In the genomic region with DNA sequence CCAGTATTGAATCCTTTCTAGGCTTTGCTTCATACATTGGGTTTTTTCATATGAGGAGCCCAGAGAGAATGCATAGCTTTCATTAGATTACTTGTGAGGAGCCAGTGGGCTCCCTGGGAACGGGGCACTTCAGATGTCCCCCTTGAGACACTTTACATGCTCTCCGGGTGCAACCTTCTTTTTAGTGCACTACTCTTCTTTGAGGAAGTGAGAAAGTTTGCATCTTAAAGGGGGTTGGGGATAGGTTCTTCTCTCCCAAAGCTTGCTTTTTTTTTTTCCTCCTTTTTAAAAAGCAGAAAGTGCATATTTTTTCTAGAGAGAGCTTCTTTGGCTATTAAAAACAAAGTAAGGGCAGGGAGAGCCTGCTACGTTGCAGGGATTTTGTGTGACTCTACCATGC, we compare ENCODE assay signal across 11 cellular contexts. TPM values are rescaled to one million over a fixed set of nuclear protein-coding genes. Genes with fewer than 3 reads are reported as not detected.
DNase-seq lines count a peak whose midpoint lies in the region; ATAC-seq and TF ChIP-seq lines count a peak whose summit lies in the region.
"Had no signal": no experiment of that assay in that cellular context is flagged by ENCODE, and none has a peak within 500 bp of the region (broad histone marks: within the 10 kb centered on the region; RNA-seq: fewer than 3 reads in every experiment).

No MANE protein-coding gene starts in this region.

- ATAC-seq in heart left ventricle (no peak), right cardiac atrium (no peak), HG02623 (IDR thresholded peaks at IDR 0.05; ENCODE audit: unreplicated experiment) (peak; percentile 32), WTC11 (no peak), T-cell (replicated peaks in 1 of 4) (no peak)
- ATAC-seq: HCT116 had no signal

- no peaks in the 10 kb centered on the region for H3K36me3 ChIP-seq in heart left ventricle
- H3K36me3 ChIP-seq in Loucy (ENCODE audit: insufficient read depth, low read length) = no peaks in the 10 kb centered on the region
- H3K36me3 ChIP-seq in subcutaneous abdominal adipose tissue (ENCODE audit: control insufficient read depth in 5 of 5, insufficient read depth in 5 of 5, low read length in 5 of 5) = peaks cover 0 to 5% (median 3%) of the 10 kb centered on the region in 5 donors

- H3K27ac Mint-ChIP-seq in WTC11 (no peak overlapping the region), T-cell (peak overlapping the region in 1 of 2 donors; percentile 12)

- WGBS in heart left ventricle, 4 donors = 36 to 49% (median 42%) methylated on average over 3 of the region's 3 CpGs
- 53% methylated on average over 3 of the region's 3 CpGs for WGBS in right cardiac atrium

- H3K4me1 ChIP-seq in heart left ventricle = peaks cover 0 to 82% (median 50%) of the 10 kb centered on the region in 12 donors
- peaks cover 10% of the 10 kb centered on the region for H3K4me1 ChIP-seq in right cardiac atrium (ENCODE audit: control insufficient read depth, insufficient read depth, low read length)
- H3K4me1 ChIP-seq in Loucy (ENCODE audit: insufficient read depth, low read length, poor library complexity, severe bottlenecking) = peaks cover 64% of the 10 kb centered on the region
- H3K4me1 ChIP-seq in subcutaneous abdominal adipose tissue (ENCODE audit: control insufficient read depth in 5 of 5, insufficient read depth in 5 of 5, low read length in 5 of 5) = peaks cover 2 to 77% (median 72%) of the 10 kb centered on the region in 5 donors

- no peak overlapping the region for H2AFZ ChIP-seq in Loucy (ENCODE audit: low read length)

- no peaks in the 10 kb centered on the region for H3K27me3 ChIP-seq in heart left ventricle
- no peaks in the 10 kb centered on the region for H3K27me3 ChIP-seq in right cardiac atrium (ENCODE audit: control insufficient read depth, insufficient read depth)
- H3K27me3 ChIP-seq in Loucy (ENCODE audit: insufficient read depth, low read length, poor library complexity, severe bottlenecking) = no peaks in the 10 kb centered on the region
- H3K27me3 ChIP-seq in subcutaneous abdominal adipose tissue (ENCODE audit: control insufficient read depth in 5 of 5, insufficient read depth in 4 of 5, low read length in 5 of 5) = no peaks in the 10 kb centered on the region

- H3K4me1 Mint-ChIP-seq in WTC11 (peaks cover 29% of the 10 kb centered on the region), T-cell (peaks cover 57 to 83% (median 57%) of the 10 kb centered on the region in 3 donors)

- peak overlapping the region; percentile 98 for H3K4me2 ChIP-seq in Loucy (ENCODE audit: low read depth, low read length, poor library complexity, severe bottlenecking)

- H4K20me1 ChIP-seq in Loucy (ENCODE audit: insufficient read depth, low read length, poor library complexity, severe bottlenecking) = peaks cover 45% of the 10 kb centered on the region

- H3K9ac ChIP-seq in Loucy (ENCODE audit: low read depth, low read length, poor library complexity, severe bottlenecking) (peak overlapping the region; percentile 30), subcutaneous abdominal adipose tissue (ENCODE audit: low read length in 5 of 5) (peak overlapping the region in 2 of 5 donors; percentile 43 to 57)

- intact Hi-C loops in heart left ventricle (cut with DNase I) = loop anchor here in 3 of 10 donors (5.0 to 10.0 kb wide), 4 partner anchors 62 to 272 kb away; partner anchors contain the start of genes CYP2U1 (in 1 of the 3), PAPSS1 (in 1 of the 3) and SGMS2 (in 1 of the 3)
- intact Hi-C loops in right cardiac atrium (cut with DNase I) = no loop called here

- H3K79me2 ChIP-seq in Loucy (ENCODE audit: insufficient read depth, low read length) = peaks cover 97% of the 10 kb centered on the region

- H3K4me3 Mint-ChIP-seq in WTC11 (no peak overlapping the region), T-cell (no peak overlapping the region)

- H3F3A ChIP-seq in Loucy (ENCODE audit: low read depth) = no peaks in the 10 kb centered on the region

- TF ChIP-seq CTCF in heart left ventricle (IDR thresholded peaks at IDR 0.05) (no peak), Loucy (conservative IDR thresholded peaks at IDR 0.05; ENCODE audit: low read length) (no peak), WTC11 (IDR thresholded peaks at IDR 0.05) (no peak)

- CTCF ChIA-PET in WTC11 (lab: Charles Lee) (no interaction called here), T-cell (lab: Charles Lee) (interaction anchor here (0.6 to 1.3 kb wide), 5 partner anchors 22 to 1583 kb away, joined by 3 to 4 read pairs (median 3); no protein-coding TSS in a partner anchor)

- H3K27ac ChIP-seq in heart left ventricle = peak overlapping the region in 10 of 12 donors; percentile 9 to 97 (median 90)
- H3K27ac ChIP-seq in right cardiac atrium (ENCODE audit: low read length) = no peak overlapping the region
- H3K27ac ChIP-seq in subcutaneous abdominal adipose tissue (ENCODE audit: low read depth, low read length) = peak overlapping the region; percentile 75

- H3K9me3 ChIP-seq in heart left ventricle = no peaks in the 10 kb centered on the region
- no peaks in the 10 kb centered on the region for H3K9me3 ChIP-seq in right cardiac atrium (ENCODE audit: control insufficient read depth, low read length)
- H3K9me3 ChIP-seq in Loucy (ENCODE audit: insufficient read depth, low read depth, low read length) = no peaks in the 10 kb centered on the region
- H3K9me3 ChIP-seq in subcutaneous abdominal adipose tissue (ENCODE audit: control insufficient read depth in 5 of 5, low read length in 5 of 5) = no peaks in the 10 kb centered on the region

- peaks cover 3% of the 10 kb centered on the region; the same call in 1 of the 2 replicates for H3K27me3 Mint-ChIP-seq in WTC11 (ENCODE audit: low read depth)
- no peaks in the 10 kb centered on the region for H3K27me3 Mint-ChIP-seq in T-cell

- no peak for TF ChIP-seq POLR2A in heart left ventricle (IDR thresholded peaks at IDR 0.05)

- H3K9me3 Mint-ChIP-seq in WTC11 (no peaks in the 10 kb centered on the region), T-cell (no peaks in the 10 kb centered on the region)

- POLR2A ChIA-PET in WTC11 (lab: Charles Lee) = interaction anchor here (0.6 kb wide), 1 partner anchor 663 kb away, joined by 3 read pairs; no protein-coding TSS in a partner anchor
- POLR2A ChIA-PET in T-cell (lab: Charles Lee) = interaction anchor here in 1 of 2 donors (0.6 kb wide), 3 partner anchors 10 to 1746 kb away, joined by 3 to 5 read pairs (median 3); no protein-coding TSS in a partner anchor

- H3K36me3 Mint-ChIP-seq in WTC11 (peaks cover 15% of the 10 kb centered on the region), T-cell (peaks cover 8% of the 10 kb centered on the region)

- no peak for DNase-seq in heart left ventricle
- no peak for DNase-seq in right cardiac atrium
- no peak for DNase-seq in COR-L47 (lab: John Stamatoyannopoulos, UW)
- DNase-seq in WTC11 (ENCODE audit: low spot score) = no peak
- DNase-seq in T-cell = no peak
- DNase-seq: activated CD4-positive, alpha-beta T cell treated with anti-CD3 and anti-CD28 coated beads, Interleukin-2, amount 50 U/mL, for 1 hour; NCI-H524 treated with DMSO at 0.1 percent for 48 hours had no signal

- no peaks in the 10 kb centered on the region for H3K9me2 ChIP-seq in Loucy (replicated peaks; ENCODE audit: low read depth, low read length)

- H3K4me3 ChIP-seq in heart left ventricle (peak overlapping the region in 3 of 12 donors; percentile 2 to 86 (median 6)), right cardiac atrium (ENCODE audit: low read length) (no peak overlapping the region), Loucy (ENCODE audit: low read length, poor library complexity, severe bottlenecking) (peak overlapping the region; percentile 98), subcutaneous abdominal adipose tissue (ENCODE audit: low read depth in 1 of 5, low read length in 5 of 5) (peak overlapping the region in 3 of 5 donors; percentile 5 to 17 (median 9))

TF ChIP-seq in WTC11, 78 proteins besides CTCF, POLR2A, EP300 and RAD21 (continues in another document):
- TF ChIP-seq TEAD1 (CRISPR knock-in tag; IDR thresholded peaks at IDR 0.05) (no peak), TEAD4 (CRISPR knock-in tag; IDR thresholded peaks at IDR 0.05) (no peak), HMGA2 (CRISPR knock-in tag; IDR thresholded peaks at IDR 0.05) (no peak), JAZF1 (CRISPR knock-in tag; IDR thresholded peaks at IDR 0.05) (no peak), RORB (CRISPR knock-in tag; IDR thresholded peaks at IDR 0.05) (no peak), ZNF416 (CRISPR knock-in tag; IDR thresholded peaks at IDR 0.05) (no peak), FOXP1 (CRISPR knock-in tag; IDR thresholded peaks at IDR 0.05; ENCODE audit: borderline replicate concordance) (no peak), ESRRA (CRISPR knock-in tag; IDR thresholded peaks at IDR 0.05; ENCODE audit: borderline replicate concordance) (no peak)
- TF ChIP-seq, protein P1, sequence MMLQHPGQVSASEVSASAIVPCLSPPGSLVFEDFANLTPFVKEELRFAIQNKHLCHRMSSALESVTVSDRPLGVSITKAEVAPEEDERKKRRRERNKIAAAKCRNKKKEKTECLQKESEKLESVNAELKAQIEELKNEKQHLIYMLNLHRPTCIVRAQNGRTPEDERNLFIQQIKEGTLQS (CRISPR knock-in tag; conservative IDR thresholded peaks at IDR 0.05) = no peak
- TF ChIP-seq, protein P2, sequence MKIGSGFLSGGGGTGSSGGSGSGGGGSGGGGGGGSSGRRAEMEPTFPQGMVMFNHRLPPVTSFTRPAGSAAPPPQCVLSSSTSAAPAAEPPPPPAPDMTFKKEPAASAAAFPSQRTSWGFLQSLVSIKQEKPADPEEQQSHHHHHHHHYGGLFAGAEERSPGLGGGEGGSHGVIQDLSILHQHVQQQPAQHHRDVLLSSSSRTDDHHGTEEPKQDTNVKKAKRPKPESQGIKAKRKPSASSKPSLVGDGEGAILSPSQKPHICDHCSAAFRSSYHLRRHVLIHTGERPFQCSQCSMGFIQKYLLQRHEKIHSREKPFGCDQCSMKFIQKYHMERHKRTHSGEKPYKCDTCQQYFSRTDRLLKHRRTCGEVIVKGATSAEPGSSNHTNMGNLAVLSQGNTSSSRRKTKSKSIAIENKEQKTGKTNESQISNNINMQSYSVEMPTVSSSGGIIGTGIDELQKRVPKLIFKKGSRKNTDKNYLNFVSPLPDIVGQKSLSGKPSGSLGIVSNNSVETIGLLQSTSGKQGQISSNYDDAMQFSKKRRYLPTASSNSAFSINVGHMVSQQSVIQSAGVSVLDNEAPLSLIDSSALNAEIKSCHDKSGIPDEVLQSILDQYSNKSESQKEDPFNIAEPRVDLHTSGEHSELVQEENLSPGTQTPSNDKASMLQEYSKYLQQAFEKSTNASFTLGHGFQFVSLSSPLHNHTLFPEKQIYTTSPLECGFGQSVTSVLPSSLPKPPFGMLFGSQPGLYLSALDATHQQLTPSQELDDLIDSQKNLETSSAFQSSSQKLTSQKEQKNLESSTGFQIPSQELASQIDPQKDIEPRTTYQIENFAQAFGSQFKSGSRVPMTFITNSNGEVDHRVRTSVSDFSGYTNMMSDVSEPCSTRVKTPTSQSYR (CRISPR knock-in tag; IDR thresholded peaks at IDR 0.05) = no peak

RNA-seq across cellular contexts. Expression of gene HADH, which starts 4.3 kb away (rescaled TPM):
- 100 to 1,000 TPM; 138 to 382 (median 217) TPM for total RNA-seq in heart left ventricle
- 100 to 1,000 TPM in 1 of 2 donors, 10 to 100 TPM in 1; 60.6 to 147 TPM for polyA plus RNA-seq in heart left ventricle
- 100 to 1,000 TPM; 137 to 174 (median 154) TPM for total RNA-seq in right cardiac atrium
- polyA plus RNA-seq in right cardiac atrium = 160 TPM
- total RNA-seq in WTC11 (2021) = 39.8 to 46.8 TPM (median 43.8 TPM) in 3 replicates
- 10 to 100 TPM; 14.2 to 25.0 (median 17.8) TPM for total RNA-seq in T-cell
